Comparison of ENCODE assay signal across 1 cellular context in the genomic region with DNA sequence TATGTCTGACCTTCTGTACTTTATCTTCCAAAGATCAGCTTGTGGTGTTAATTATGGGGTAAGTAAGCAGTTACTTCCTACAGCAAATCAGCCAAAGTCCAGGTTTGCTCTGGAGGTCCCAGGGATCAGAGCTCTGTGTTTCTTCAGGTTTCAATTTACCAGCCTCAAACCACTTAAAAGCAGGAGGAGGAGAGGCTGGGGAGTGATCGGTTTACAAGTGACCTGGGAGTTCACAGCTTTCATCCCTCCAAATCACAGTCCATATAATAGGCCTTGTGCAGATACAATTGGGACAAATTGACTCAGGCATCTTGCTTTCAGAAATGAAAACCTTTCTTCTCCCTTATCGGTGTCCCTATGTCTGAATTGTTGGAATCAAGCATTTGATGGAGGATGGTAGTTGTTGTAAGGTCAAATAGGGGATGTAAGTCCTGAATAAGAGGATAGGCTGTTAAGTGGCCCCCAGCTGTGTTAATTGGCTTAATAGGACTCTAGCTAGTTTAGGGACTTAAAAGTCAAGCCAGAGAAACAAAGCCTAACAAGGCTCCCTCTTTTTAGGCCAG.
TF ChIP-seq lines count a peak whose summit lies in the region.

No MANE protein-coding gene starts in this region.

TF ChIP-seq in HepG2, 621 proteins besides CTCF, POLR2A, EP300 and RAD21 (continued from another document and continues in another):
- TF ChIP-seq FOXP4 (CRISPR knock-in tag; IDR thresholded peaks at IDR 0.05): peak; percentile 90
- peak; percentile 95 for TF ChIP-seq HNF4A (CRISPR knock-in tag; IDR thresholded peaks at IDR 0.05)
- TF ChIP-seq, protein P1, sequence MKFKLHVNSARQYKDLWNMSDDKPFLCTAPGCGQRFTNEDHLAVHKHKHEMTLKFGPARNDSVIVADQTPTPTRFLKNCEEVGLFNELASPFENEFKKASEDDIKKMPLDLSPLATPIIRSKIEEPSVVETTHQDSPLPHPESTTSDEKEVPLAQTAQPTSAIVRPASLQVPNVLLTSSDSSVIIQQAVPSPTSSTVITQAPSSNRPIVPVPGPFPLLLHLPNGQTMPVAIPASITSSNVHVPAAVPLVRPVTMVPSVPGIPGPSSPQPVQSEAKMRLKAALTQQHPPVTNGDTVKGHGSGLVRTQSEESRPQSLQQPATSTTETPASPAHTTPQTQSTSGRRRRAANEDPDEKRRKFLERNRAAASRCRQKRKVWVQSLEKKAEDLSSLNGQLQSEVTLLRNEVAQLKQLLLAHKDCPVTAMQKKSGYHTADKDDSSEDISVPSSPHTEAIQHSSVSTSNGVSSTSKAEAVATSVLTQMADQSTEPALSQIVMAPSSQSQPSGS (CRISPR knock-in tag; IDR thresholded peaks at IDR 0.05): peak; percentile 39; the same call in 1 of the 2 replicates
- no peak for TF ChIP-seq ZNF34 (CRISPR knock-in tag; IDR thresholded peaks at IDR 0.05; ENCODE audit: borderline replicate concordance)
- TF ChIP-seq HOXD1 (CRISPR knock-in tag; IDR thresholded peaks at IDR 0.05): 0 out of 2 replicates have a peak, but pooled peaks have one; percentile 35
- TF ChIP-seq SIX1 (CRISPR knock-in tag; IDR thresholded peaks at IDR 0.05; ENCODE audit: borderline replicate concordance): peak; percentile 95
- peak; percentile 94 for TF ChIP-seq TBX2 (CRISPR knock-in tag; IDR thresholded peaks at IDR 0.05; ENCODE audit: borderline replicate concordance)
- no peak for TF ChIP-seq CHD2 (IDR thresholded peaks at IDR 0.05; ENCODE audit: low read depth, low read length)
- TF ChIP-seq PHF21A (CRISPR knock-in tag; IDR thresholded peaks at IDR 0.05): peak; percentile 70; the same call in 1 of the 2 replicates
- no peak for TF ChIP-seq SP140L (CRISPR knock-in tag; IDR thresholded peaks at IDR 0.05; ENCODE audit: borderline replicate concordance)
- TF ChIP-seq TOE1 (CRISPR knock-in tag; IDR thresholded peaks at IDR 0.05): 0 out of 2 replicates have a peak, but pooled peaks have one; percentile 59
- TF ChIP-seq NKX3-1 (CRISPR knock-in tag; IDR thresholded peaks at IDR 0.05): peak; percentile 75; the same call in 1 of the 2 replicates
- TF ChIP-seq, protein P2, sequence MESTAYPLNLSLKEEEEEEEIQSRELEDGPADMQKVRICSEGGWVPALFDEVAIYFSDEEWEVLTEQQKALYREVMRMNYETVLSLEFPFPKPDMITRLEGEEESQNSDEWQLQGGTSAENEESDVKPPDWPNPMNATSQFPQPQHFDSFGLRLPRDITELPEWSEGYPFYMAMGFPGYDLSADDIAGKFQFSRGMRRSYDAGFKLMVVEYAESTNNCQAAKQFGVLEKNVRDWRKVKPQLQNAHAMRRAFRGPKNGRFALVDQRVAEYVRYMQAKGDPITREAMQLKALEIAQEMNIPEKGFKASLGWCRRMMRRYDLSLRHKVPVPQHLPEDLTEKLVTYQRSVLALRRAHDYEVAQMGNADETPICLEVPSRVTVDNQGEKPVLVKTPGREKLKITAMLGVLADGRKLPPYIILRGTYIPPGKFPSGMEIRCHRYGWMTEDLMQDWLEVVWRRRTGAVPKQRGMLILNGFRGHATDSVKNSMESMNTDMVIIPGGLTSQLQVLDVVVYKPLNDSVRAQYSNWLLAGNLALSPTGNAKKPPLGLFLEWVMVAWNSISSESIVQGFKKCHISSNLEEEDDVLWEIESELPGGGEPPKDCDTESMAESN (CRISPR knock-in tag; conservative IDR thresholded peaks at IDR 0.05): peak; percentile 46; the same call in 1 of the 2 replicates
- peak; percentile 29; the same call in 1 of the 2 replicates for TF ChIP-seq TARDBP (CRISPR knock-in tag; IDR thresholded peaks at IDR 0.05)
- TF ChIP-seq ZNF878 (CRISPR knock-in tag; IDR thresholded peaks at IDR 0.05): no peak
- TF ChIP-seq TCF7 (IDR thresholded peaks at IDR 0.05; ENCODE audit: low read depth): peak; percentile 89
- TF ChIP-seq ZNF580 (CRISPR knock-in tag; IDR thresholded peaks at IDR 0.05; ENCODE audit: borderline replicate concordance, low read depth): no peak
- TF ChIP-seq SOX6 (IDR thresholded peaks at IDR 0.05): no peak
- peak; percentile 70 for TF ChIP-seq SOX6 (CRISPR knock-in tag; IDR thresholded peaks at IDR 0.05)
- peak; percentile 67 for TF ChIP-seq BCL6 (CRISPR knock-in tag; IDR thresholded peaks at IDR 0.05)
- TF ChIP-seq CREM (IDR thresholded peaks at IDR 0.05): peak; percentile 69; the same call in 1 of the 2 replicates
- TF ChIP-seq CREM (CRISPR knock-in tag; IDR thresholded peaks at IDR 0.05): no peak
- TF ChIP-seq, protein P3, sequence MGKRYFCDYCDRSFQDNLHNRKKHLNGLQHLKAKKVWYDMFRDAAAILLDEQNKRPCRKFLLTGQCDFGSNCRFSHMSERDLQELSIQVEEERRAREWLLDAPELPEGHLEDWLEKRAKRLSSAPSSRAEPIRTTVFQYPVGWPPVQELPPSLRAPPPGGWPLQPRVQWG (CRISPR knock-in tag; IDR thresholded peaks at IDR 0.05; ENCODE audit: borderline replicate concordance, low read depth): no peak
- TF ChIP-seq ATF1 (CRISPR knock-in tag; IDR thresholded peaks at IDR 0.05): 0 out of 2 replicates have a peak, but pooled peaks have one; percentile 39
- 0 out of 2 replicates have a peak, but pooled peaks have one; percentile 50 for TF ChIP-seq ONECUT2 (CRISPR knock-in tag; IDR thresholded peaks at IDR 0.05)
- no peak for TF ChIP-seq DR1 (CRISPR knock-in tag; IDR thresholded peaks at IDR 0.05)
- TF ChIP-seq FOXO1 (CRISPR knock-in tag; IDR thresholded peaks at IDR 0.05): peak; percentile 25; the same call in 1 of the 2 replicates
- TF ChIP-seq HDAC2 (CRISPR knock-in tag; IDR thresholded peaks at IDR 0.05): peak; percentile 84; the same call in 1 of the 2 replicates
- peak; percentile 25; the same call in 1 of the 2 replicates for TF ChIP-seq NR2C2 (CRISPR knock-in tag; IDR thresholded peaks at IDR 0.05; ENCODE audit: borderline replicate concordance)
- TF ChIP-seq ELF3 (CRISPR knock-in tag; IDR thresholded peaks at IDR 0.05): 0 out of 2 replicates have a peak, but pooled peaks have one; percentile 14
- TF ChIP-seq SIX4 (CRISPR knock-in tag; IDR thresholded peaks at IDR 0.05): peak; percentile 89
- TF ChIP-seq ZNF292 (CRISPR knock-in tag; IDR thresholded peaks at IDR 0.05; ENCODE audit: borderline replicate concordance, low read depth): peak; percentile 48; the same call in 1 of the 2 replicates
- peak; percentile 41 for TF ChIP-seq FOSL2 (CRISPR knock-in tag; IDR thresholded peaks at IDR 0.05)
- TF ChIP-seq ZNF503 (CRISPR knock-in tag; IDR thresholded peaks at IDR 0.05): peak; percentile 80
- no peak for TF ChIP-seq FOXP1 (IDR thresholded peaks at IDR 0.05)
- peak; percentile 81; the same call in 1 of the 2 replicates for TF ChIP-seq FOXP1 (CRISPR knock-in tag; IDR thresholded peaks at IDR 0.05)
- TF ChIP-seq ZNF543 (CRISPR knock-in tag; IDR thresholded peaks at IDR 0.05): no peak
- peak; percentile 68 for TF ChIP-seq HNF4G (IDR thresholded peaks at IDR 0.05; ENCODE audit: borderline replicate concordance, low read depth, low read length)
- no peak for TF ChIP-seq HNF4G (CRISPR knock-in tag; IDR thresholded peaks at IDR 0.05; ENCODE audit: borderline replicate concordance, low read depth)
- TF ChIP-seq SOX13 (IDR thresholded peaks at IDR 0.05): 0 out of 2 replicates have a peak, but pooled peaks have one; percentile 55
- peak in 1 of 2 experiments; percentile 68; a peak in 2 of 4 replicates for TF ChIP-seq SOX13 (CRISPR knock-in tag; conservative IDR thresholded peaks at IDR 0.05 in 1 of 2, IDR thresholded peaks at IDR 0.05 in 1 of 2)
- TF ChIP-seq CREB1 (IDR thresholded peaks at IDR 0.05): no peak
- TF ChIP-seq CREB1 (CRISPR knock-in tag; IDR thresholded peaks at IDR 0.05): peak; percentile 48; the same call in 1 of the 2 replicates
- TF ChIP-seq IRF2 (CRISPR knock-in tag; IDR thresholded peaks at IDR 0.05): 0 out of 2 replicates have a peak, but pooled peaks have one; percentile 22
- TF ChIP-seq PAXIP1 (CRISPR knock-in tag; conservative IDR thresholded peaks at IDR 0.05): peak; percentile 84
- no peak for TF ChIP-seq REXO4 (CRISPR knock-in tag; IDR thresholded peaks at IDR 0.05; ENCODE audit: borderline replicate concordance)
- peak; percentile 26; the same call in 1 of the 2 replicates for TF ChIP-seq SAP130 (CRISPR knock-in tag; IDR thresholded peaks at IDR 0.05; ENCODE audit: low read depth)
- TF ChIP-seq, protein P4, sequence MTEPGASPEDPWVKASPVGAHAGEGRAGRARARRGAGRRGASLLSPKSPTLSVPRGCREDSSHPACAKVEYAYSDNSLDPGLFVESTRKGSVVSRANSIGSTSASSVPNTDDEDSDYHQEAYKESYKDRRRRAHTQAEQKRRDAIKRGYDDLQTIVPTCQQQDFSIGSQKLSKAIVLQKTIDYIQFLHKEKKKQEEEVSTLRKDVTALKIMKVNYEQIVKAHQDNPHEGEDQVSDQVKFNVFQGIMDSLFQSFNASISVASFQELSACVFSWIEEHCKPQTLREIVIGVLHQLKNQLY (CRISPR knock-in tag; IDR thresholded peaks at IDR 0.05): 0 out of 2 replicates have a peak, but pooled peaks have one; percentile 43
- peak; percentile 87 for TF ChIP-seq NCOA2 (CRISPR knock-in tag; IDR thresholded peaks at IDR 0.05)
- TF ChIP-seq CBFB (CRISPR knock-in tag; IDR thresholded peaks at IDR 0.05): peak; percentile 98
- TF ChIP-seq FOXJ3 (CRISPR knock-in tag; IDR thresholded peaks at IDR 0.05; ENCODE audit: borderline replicate concordance): peak; percentile 81
